ENCODE assay signal across 17 cellular contexts in genomic region chr10:24541239-24541753, GRCh38.
"Had no signal": no experiment of that assay in that cellular context is flagged by ENCODE, and none has a peak within 500 bp of the region (broad histone marks: within the 10 kb centered on the region; RNA-seq: fewer than 3 reads in every experiment).

No MANE protein-coding gene starts in this region.

- H3K4me2 ChIP-seq: smooth muscle cell had no signal

- H3K36me3 ChIP-seq: neutrophil had no signal

- H3K4me3 ChIP-seq: cardiac muscle cell, left ventricle myocardium inferior, right atrium auricular region, smooth muscle cell, upper lobe of right lung had no signal

- H3K4me3 Mint-ChIP-seq: activated CD4-positive, alpha-beta T cell treated with anti-CD3 and anti-CD28 coated beads, Interleukin-2, amount 10 ng/mL, durations not matched to agents 7 days and 5 days; activated T-helper 1 cell treated with anti-CD3 and anti-CD28 coated beads, Interleukin-12 subunit alpha, Interleukin-12 subunit beta, Interleukin-2, Interleukin-4 antibody, amounts not matched to agents 30 ng/mL and 10 ng/mL and 1 ng/mL, durations not matched to agents 14 hours and 24 hours and 36 hours; natural killer cell had no signal

- H3K36me3 Mint-ChIP-seq: natural killer cell had no signal

- H3K27ac Mint-ChIP-seq: activated CD4-positive, alpha-beta T cell treated with anti-CD3 and anti-CD28 coated beads, Interleukin-2, amount 10 ng/mL, durations not matched to agents 7 days and 5 days; activated T-helper 1 cell treated with anti-CD3 and anti-CD28 coated beads, Interleukin-12 subunit alpha, Interleukin-12 subunit beta, Interleukin-2, Interleukin-4 antibody, amounts not matched to agents 30 ng/mL and 10 ng/mL and 1 ng/mL, durations not matched to agents 14 hours and 24 hours and 36 hours; natural killer cell had no signal

- H3K27me3 ChIP-seq: cardiac muscle cell, neutrophil, right atrium auricular region, upper lobe of right lung had no signal

- H3K27ac ChIP-seq: cardiac muscle cell, left ventricle myocardium inferior, neutrophil, right atrium auricular region, upper lobe of right lung had no signal

- DNase-seq: activated CD4-positive, alpha-beta T cell treated with anti-CD3 and anti-CD28 coated beads, Interleukin-2, amount 10 ng/mL, durations not matched to agents 7 days and 5 days; activated naive CD4-positive, alpha-beta T cell; aorta; hypothalamus; kidney; left ventricle myocardium inferior; mesenchymal stem cell; natural killer cell; stimulated activated CD4-positive, alpha-beta T cell treated with anti-CD3 and anti-CD28 coated beads, Interleukin-4, amount 100 ng/mL, for 4 hours; stimulated activated CD8-positive, alpha-beta memory T cell treated with anti-CD3 and anti-CD28 coated beads, Interleukin-4, amount 100 ng/mL, for 48 hours; stimulated activated naive CD4-positive, alpha-beta T cell treated with Interleukin-2 at 50 U/mL for 16 hours; upper lobe of right lung had no signal

- FAIRE-seq: kidney had no signal

- ATAC-seq: natural killer cell, upper lobe of right lung had no signal

- H3K9me3 Mint-ChIP-seq: activated CD4-positive, alpha-beta T cell treated with anti-CD3 and anti-CD28 coated beads, Interleukin-2, amount 10 ng/mL, durations not matched to agents 7 days and 5 days; activated T-helper 1 cell treated with anti-CD3 and anti-CD28 coated beads, Interleukin-12 subunit alpha, Interleukin-12 subunit beta, Interleukin-2, Interleukin-4 antibody, amounts not matched to agents 30 ng/mL and 10 ng/mL and 1 ng/mL, durations not matched to agents 14 hours and 24 hours and 36 hours; natural killer cell had no signal

- H3K9me3 ChIP-seq: left ventricle myocardium inferior, neutrophil, right atrium auricular region, upper lobe of right lung had no signal

- H3K4me1 Mint-ChIP-seq: activated CD4-positive, alpha-beta T cell treated with anti-CD3 and anti-CD28 coated beads, Interleukin-2, amount 10 ng/mL, durations not matched to agents 7 days and 5 days; natural killer cell had no signal

- H3K4me1 ChIP-seq: left ventricle myocardium inferior, right atrium auricular region, upper lobe of right lung had no signal

- H3K27me3 Mint-ChIP-seq: activated CD4-positive, alpha-beta T cell treated with anti-CD3 and anti-CD28 coated beads, Interleukin-2, amount 10 ng/mL, durations not matched to agents 7 days and 5 days had no signal
